ENCODE assay signal across 17 cellular contexts in genomic region chr13:112868308-112868707, GRCh38.
DNase-seq lines count a peak whose midpoint lies in the region; ATAC-seq and TF ChIP-seq lines count a peak whose summit lies in the region.
"Had no signal": no experiment of that assay in that cellular context is flagged by ENCODE, and none has a peak within 500 bp of the region (broad histone marks: within the 10 kb centered on the region; RNA-seq: fewer than 3 reads in every experiment).

No MANE protein-coding gene starts in this region.

- CTCF ChIA-PET in GM10248 (lab: Yijun Ruan, JAX), result interaction anchor here (1.2 to 3.3 kb wide), 4 partner anchors 9 to 228 kb away, joined by 3 to 11 read pairs (median 3); no protein-coding TSS in a partner anchor

- H4K20me1 ChIP-seq in osteoblast (ENCODE audit: insufficient read depth, low read length), result no peaks in the 10 kb centered on the region

- H3K79me2 ChIP-seq in osteoblast (ENCODE audit: insufficient read depth, low read length), result no peaks in the 10 kb centered on the region

- DNase-seq in activated effector memory CD4-positive, alpha-beta T cell treated with anti-CD3 and anti-CD28 coated beads, Interleukin-2, amount 50 U/mL, for 16 hours, result peak; percentile 24
- no peak for DNase-seq in activated effector memory CD4-positive, alpha-beta T cell treated with Interleukin-2 at 50 U/mL for 16 hours
- no peak for DNase-seq in T-helper 17 cell
- peak; percentile 82 for DNase-seq in osteoblast (ENCODE audit: insufficient read length, low spot score, missing footprints)
- peak; percentile 41 for DNase-seq in spleen
- DNase-seq in GM10248 (ENCODE audit: extremely low spot score), result no peak
- DNase-seq in stimulated activated CD4-positive, alpha-beta T cell treated with anti-CD3 and anti-CD28 coated beads, Interleukin-4, amount 100 ng/mL, for 4 hours, result no peak
- no peak for DNase-seq in SHP77 treated with DMSO at 0.1 percent for 48 hours (lab: John Stamatoyannopoulos, UW)
- DNase-seq: 8988T; AML-193; Caco-2; CD8-positive, alpha-beta memory T cell; DND-41; GDM1 had no signal

- no peak overlapping the region for H2AFZ ChIP-seq in osteoblast (ENCODE audit: low read length)

- H3K36me3 Mint-ChIP-seq in T-helper 17 cell (ENCODE audit: low read depth), result peaks cover 10% of the 10 kb centered on the region

- intact Hi-C loops in spleen (cut with DNase I; ENCODE audit: low total_unique reads), result no loop called here

- H3K4me3 ChIP-seq in osteoblast (ENCODE audit: insufficient read depth, low read length), result no peak overlapping the region
- H3K4me3 ChIP-seq in spleen, result no peak overlapping the region
- H3K4me3 ChIP-seq: BLaER1 had no signal

- H3K36me3 ChIP-seq in osteoblast (ENCODE audit: insufficient read depth, low read length), result no peaks in the 10 kb centered on the region
- peaks cover 0 to 81% (median 17%) of the 10 kb centered on the region in 6 donors for H3K36me3 ChIP-seq in spleen

- H3K27me3 Mint-ChIP-seq in T-helper 17 cell, result no peaks in the 10 kb centered on the region

- H3K27ac ChIP-seq in osteoblast (ENCODE audit: low read depth, low read length), result no peak overlapping the region
- H3K27ac ChIP-seq in spleen, result no peak overlapping the region
- H3K27ac ChIP-seq: BLaER1, HL-60 had no signal

- no peak overlapping the region for H3K4me3 Mint-ChIP-seq in T-helper 17 cell

- POLR2A ChIA-PET in GM10248 (lab: Yijun Ruan, JAX), result no interaction called here

- H3K4me1 Mint-ChIP-seq in T-helper 17 cell, result no peaks in the 10 kb centered on the region

- no peak overlapping the region for H3K4me2 ChIP-seq in osteoblast (ENCODE audit: insufficient read depth, low read length)
- H3K4me2 ChIP-seq: BLaER1 had no signal

- TF ChIP-seq CTCF in osteoblast (IDR thresholded peaks at IDR 0.05; ENCODE audit: extremely low read depth, low read depth, low read length), result no peak
- TF ChIP-seq CTCF in spleen (IDR thresholded peaks at IDR 0.05 in 8 of 11, conservative IDR thresholded peaks at IDR 0.05 in 3 of 11), result no peak
- no peak for TF ChIP-seq CTCF in GM10248 (IDR thresholded peaks at IDR 0.05; ENCODE audit: control extremely low read depth, extremely low read depth, low read depth, missing control alignments)

- 93 to 97% (median 96%) methylated on average over 5 of the region's 5 CpGs for WGBS in spleen, 5 donors

- no peak for ATAC-seq in T-helper 17 cell
- ATAC-seq: HCT116 had no signal

- H3K9me3 ChIP-seq in T-helper 17 cell (ENCODE audit: control insufficient read depth, low read length, poor library complexity, severe bottlenecking) (peaks cover under 1% of the 10 kb centered on the region), osteoblast (ENCODE audit: low read depth, low read length) (no peaks in the 10 kb centered on the region), spleen (peaks cover 0 to 5% (median 0%) of the 10 kb centered on the region in 8 donors)
- H3K9me3 ChIP-seq: BLaER1, Caco-2 had no signal

- TF ChIP-seq POLR2A in spleen (IDR thresholded peaks at IDR 0.05), result no peak

- H3K27me3 ChIP-seq in osteoblast (ENCODE audit: insufficient read depth, low read length), result no peaks in the 10 kb centered on the region
- no peaks in the 10 kb centered on the region for H3K27me3 ChIP-seq in spleen (replicated peaks in 1 of 7)

- H3K4me1 ChIP-seq in osteoblast (ENCODE audit: insufficient read depth, low read length) (no peaks in the 10 kb centered on the region), spleen (peaks cover 0 to 17% (median 7%) of the 10 kb centered on the region in 6 donors)
- H3K4me1 ChIP-seq: Caco-2 had no signal

- H3K27ac Mint-ChIP-seq in T-helper 17 cell, result peak overlapping the region; percentile 24

Comparison
In these comparisons a context has a peak if more than half of its experiments do, and no peak if none do; other contexts are left out.
1. DNase-seq: peak in activated effector memory CD4-positive, alpha-beta T cell treated with anti-CD3 and anti-CD28 coated beads, Interleukin-2, amount 50 U/mL, for 16 hours (single experiment), osteoblast (single experiment) and spleen (single experiment); none in activated effector memory CD4-positive, alpha-beta T cell treated with Interleukin-2 at 50 U/mL for 16 hours (single experiment), T-helper 17 cell (0 of 3), GM10248 (single experiment), stimulated activated CD4-positive, alpha-beta T cell treated with anti-CD3 and anti-CD28 coated beads, Interleukin-4, amount 100 ng/mL, for 4 hours (0 of 2) and SHP77 treated with DMSO at 0.1 percent for 48 hours (single experiment).